Comparison of ENCODE assay signal across 8 cellular contexts in genomic region chr1:146306651-146307050, GRCh38.
DNase-seq lines count a peak whose midpoint lies in the region; ATAC-seq and TF ChIP-seq lines count a peak whose summit lies in the region.
"Not testable (repeated sequence)": the region's sequence is repeated elsewhere in the genome, so short reads cannot be mapped to it uniquely, and the experiment has no call there.

No MANE protein-coding gene starts in this region.

- not testable (repeated sequence) for H3K27me3 Mint-ChIP-seq in CD8-positive, alpha-beta T cell (ENCODE audit: low read depth); activated naive CD8-positive, alpha-beta T cell treated with anti-CD3 and anti-CD28 coated beads, Interleukin-2, amount 50 U/mL, for 24 hours; effector memory CD8-positive, alpha-beta T cell

- CTCF ChIA-PET in CD8-positive, alpha-beta T cell (lab: Charles Lee) = not testable (repeated sequence)

- intact Hi-C loops in CD8-positive, alpha-beta T cell (cut with DNase I, micrococcal nuclease); Right ventricle myocardium superior (cut with DNase I); left ventricle myocardium superior (cut with micrococcal nuclease); left lung (cut with DNase I); mucosa of descending colon (cut with DNase I, micrococcal nuclease): not testable (repeated sequence)

- H3K36me3 Mint-ChIP-seq in CD8-positive, alpha-beta T cell; activated naive CD8-positive, alpha-beta T cell treated with anti-CD3 and anti-CD28 coated beads, Interleukin-2, amount 50 U/mL, for 24 hours (ENCODE audit: low read depth); effector memory CD8-positive, alpha-beta T cell (ENCODE audit: insufficient read depth): not testable (repeated sequence)

- H3K4me3 ChIP-seq in CD8-positive, alpha-beta T cell (ENCODE audit: low read depth, low read length); left lung; mucosa of descending colon: not testable (repeated sequence)

- not testable (repeated sequence) for H3K27me3 ChIP-seq in CD8-positive, alpha-beta T cell (ENCODE audit: insufficient read depth, low read length); left lung

- H3K36me3 ChIP-seq in CD8-positive, alpha-beta T cell (ENCODE audit: insufficient read depth, low read length); left lung; mucosa of descending colon (ENCODE audit: low read depth): not testable (repeated sequence)

- not testable (repeated sequence) for DNase-seq in CD8-positive, alpha-beta T cell; activated naive CD8-positive, alpha-beta T cell treated with anti-CD3 and anti-CD28 coated beads, Interleukin-2, amount 50 U/mL, for 24 hours; effector memory CD8-positive, alpha-beta T cell; Right ventricle myocardium superior; left ventricle myocardium superior; left lung; mucosa of descending colon; stimulated activated naive CD8-positive, alpha-beta T cell treated with anti-CD3 and anti-CD28 coated beads, Interleukin-15, Interleukin-2, amounts not matched to agents 100 U/mL and 50 U/mL, for 24 hours

- TF ChIP-seq CTCF in CD8-positive, alpha-beta T cell (IDR thresholded peaks at IDR 0.05); left lung (IDR thresholded peaks at IDR 0.05); mucosa of descending colon (IDR thresholded peaks at IDR 0.05): not testable (repeated sequence)

- not testable (repeated sequence) for H3K27ac Mint-ChIP-seq in CD8-positive, alpha-beta T cell; activated naive CD8-positive, alpha-beta T cell treated with anti-CD3 and anti-CD28 coated beads, Interleukin-2, amount 50 U/mL, for 24 hours; effector memory CD8-positive, alpha-beta T cell

- not testable (repeated sequence) for H3K27ac ChIP-seq in CD8-positive, alpha-beta T cell (ENCODE audit: low read depth, low read length); left lung

- H3K4me3 Mint-ChIP-seq in CD8-positive, alpha-beta T cell; activated naive CD8-positive, alpha-beta T cell treated with anti-CD3 and anti-CD28 coated beads, Interleukin-2, amount 50 U/mL, for 24 hours; effector memory CD8-positive, alpha-beta T cell: not testable (repeated sequence)

- not testable (repeated sequence) for H3K4me1 Mint-ChIP-seq in CD8-positive, alpha-beta T cell (ENCODE audit: low read depth); activated naive CD8-positive, alpha-beta T cell treated with anti-CD3 and anti-CD28 coated beads, Interleukin-2, amount 50 U/mL, for 24 hours; effector memory CD8-positive, alpha-beta T cell (ENCODE audit: low read depth in 2 of 2)

- H3K4me1 ChIP-seq in CD8-positive, alpha-beta T cell (ENCODE audit: insufficient read depth, low read length); left lung; mucosa of descending colon (ENCODE audit: low read depth): not testable (repeated sequence)

- peak; percentile 15 for ATAC-seq in CD8-positive, alpha-beta T cell
- peak; percentile 33 for ATAC-seq in activated naive CD8-positive, alpha-beta T cell treated with anti-CD3 and anti-CD28 coated beads, Interleukin-2, amount 50 U/mL, for 24 hours
- peak; percentile 13 for ATAC-seq in effector memory CD8-positive, alpha-beta T cell (replicated peaks)
- ATAC-seq in Right ventricle myocardium superior (ENCODE audit: poor library complexity) (peak; percentile 54), left ventricle myocardium superior (peak; percentile 68), left lung (peak; percentile 57), mucosa of descending colon (peak; percentile 9)
- peak; percentile 24 for ATAC-seq in stimulated activated naive CD8-positive, alpha-beta T cell treated with anti-CD3 and anti-CD28 coated beads, Interleukin-15, Interleukin-2, amounts not matched to agents 100 U/mL and 50 U/mL, for 24 hours

- not testable (repeated sequence) for H3K9me3 Mint-ChIP-seq in CD8-positive, alpha-beta T cell; activated naive CD8-positive, alpha-beta T cell treated with anti-CD3 and anti-CD28 coated beads, Interleukin-2, amount 50 U/mL, for 24 hours; effector memory CD8-positive, alpha-beta T cell

- not testable (repeated sequence) for H3K9me3 ChIP-seq in CD8-positive, alpha-beta T cell (ENCODE audit: low read length); left lung; mucosa of descending colon

- POLR2A ChIA-PET in CD8-positive, alpha-beta T cell (lab: Charles Lee) = not testable (repeated sequence)

Comparison
In these comparisons a context has a peak if more than half of its experiments do, and no peak if none do; other contexts are left out.
1. ATAC-seq: peak in every context shown above with its lines; median percentile 68 in left ventricle myocardium superior; 57 in left lung; 54 in Right ventricle myocardium superior; 33 in activated naive CD8-positive, alpha-beta T cell treated with anti-CD3 and anti-CD28 coated beads, Interleukin-2, amount 50 U/mL, for 24 hours; 24 in stimulated activated naive CD8-positive, alpha-beta T cell treated with anti-CD3 and anti-CD28 coated beads, Interleukin-15, Interleukin-2, amounts not matched to agents 100 U/mL and 50 U/mL, for 24 hours; 15 in CD8-positive, alpha-beta T cell; 13 in effector memory CD8-positive, alpha-beta T cell; 9 in mucosa of descending colon.